12 cellular contexts compared by ENCODE assay signal in genomic region chr3:186099178-186099577, GRCh38. TPM values are rescaled to one million over a fixed set of nuclear protein-coding genes. Genes with fewer than 3 reads are reported as not detected.
A peak's percentile ranks its signal among the peaks of the same experiment; 100 is the strongest.
DNase-seq lines count a peak whose midpoint lies in the region; ATAC-seq, FAIRE-seq and TF ChIP-seq lines count a peak whose summit lies in the region.
"Had no signal": no experiment of that assay in that cellular context is flagged by ENCODE, and none has a peak within 500 bp of the region (broad histone marks: within the 10 kb centered on the region; RNA-seq: fewer than 3 reads in every experiment).

No MANE protein-coding gene starts in this region.

- TF ChIP-seq CTCF in HepG2 (CRISPR knock-in tag; IDR thresholded peaks at IDR 0.05) (no peak), right lobe of liver (IDR thresholded peaks at IDR 0.05) (no peak), astrocyte (IDR thresholded peaks at IDR 0.05; ENCODE audit: insufficient read depth, low read depth, low read length) (no peak)

- H3K27me3 ChIP-seq in HepG2 (ENCODE audit: control insufficient read depth in 1 of 2, insufficient read depth in 2 of 2, low read length in 2 of 2) (no peaks in the 10 kb centered on the region), right lobe of liver (no peaks in the 10 kb centered on the region), astrocyte (ENCODE audit: insufficient read depth, low read length) (no peaks in the 10 kb centered on the region)

- peak overlapping the region; percentile 17 for H3K4me3 Mint-ChIP-seq in astrocyte (ENCODE audit: unreplicated experiment)

- H3K9me3 ChIP-seq in HepG2 (ENCODE audit: low read length) (no peaks in the 10 kb centered on the region), right lobe of liver (no peaks in the 10 kb centered on the region), astrocyte (ENCODE audit: insufficient read depth, low read depth, low read length) (no peaks in the 10 kb centered on the region)

- H3K36me3 ChIP-seq in HepG2 (replicated peaks in 1 of 2; ENCODE audit: control insufficient read depth in 1 of 2, insufficient read depth in 2 of 2, low read length in 2 of 2) (peaks cover 4 to 31% of the 10 kb centered on the region in 2 experiments; a peak in 4 of 5 replicates), right lobe of liver (no peaks in the 10 kb centered on the region), astrocyte (ENCODE audit: insufficient read depth, low read length) (peaks cover 4% of the 10 kb centered on the region)

- peaks cover 12% of the 10 kb centered on the region for H3K36me3 Mint-ChIP-seq in astrocyte (ENCODE audit: low read depth, unreplicated experiment)

- ATAC-seq in HepG2 (no peak), right lobe of liver (no peak), GM21360 (IDR thresholded peaks at IDR 0.05; ENCODE audit: unreplicated experiment) (no peak), HG03432 (IDR thresholded peaks at IDR 0.05; ENCODE audit: unreplicated experiment) (no peak), GM19351 (IDR thresholded peaks at IDR 0.05; ENCODE audit: unreplicated experiment) (no peak)

- no peak for TF ChIP-seq EP300 in HepG2 (IDR thresholded peaks at IDR 0.05; ENCODE audit: low read depth in 2 of 2, low read length in 2 of 2)
- no peak for TF ChIP-seq EP300 in HepG2 (CRISPR knock-in tag; IDR thresholded peaks at IDR 0.05; ENCODE audit: borderline replicate concordance)

- BruUV-seq in HepG2 (replicated peaks; lab: Mats Ljungman, UMichigan): no TSS peak

- FAIRE-seq in HepG2 (lab: Jason Lieb, UNC): no peak
- FAIRE-seq in astrocyte (lab: Jason Lieb, UNC): no peak
- FAIRE-seq in GM19239 (lab: Jason Lieb, UNC): no peak
- FAIRE-seq: islet of Langerhans had no signal

- intact Hi-C loops in HepG2 (cut with micrococcal nuclease; ENCODE audit: unreplicated experiment): loop anchor here (10.0 kb wide), 1 partner anchor 114 kb away; no protein-coding TSS in a partner anchor
- intact Hi-C loops in right lobe of liver (cut with DNase I): loop anchor here in 1 of 2 donors (5.0 kb wide), 1 partner anchor 143 kb away; no protein-coding TSS in a partner anchor

- H3K9me3 Mint-ChIP-seq in astrocyte (ENCODE audit: unreplicated experiment): no peaks in the 10 kb centered on the region

- peak overlapping the region; percentile 88 for H3K4me2 ChIP-seq in HepG2 (ENCODE audit: low read depth, low read length)
- H3K4me2 ChIP-seq in astrocyte (ENCODE audit: low read length): peak overlapping the region; percentile 87

- no peak for TF ChIP-seq RAD21 in HepG2 (CRISPR knock-in tag; IDR thresholded peaks at IDR 0.05)

- DNase-seq in HepG2 (ENCODE audit: low spot score) (no peak), right lobe of liver (no peak), astrocyte (ENCODE audit: low read depth) (peak; percentile 55), kidney tubule cell (ENCODE audit: low spot score) (peak; percentile 64), GM19239 (ENCODE audit: insufficient read length, low spot score) (no peak)
- DNase-seq: activated gamma-delta T cell; NK-92 treated with Interleukin-12 subunit alpha and Interleukin-12 subunit beta, amount 100 ng/mL, for 24 hours had no signal

- H2AFZ ChIP-seq in HepG2 (ENCODE audit: low read length) (no peak overlapping the region), astrocyte (ENCODE audit: low read depth, low read length) (no peak overlapping the region)

- CTCF ChIA-PET in HepG2 (lab: Yijun Ruan, JAX; ENCODE audit: low intra/inter-chr PET ratio, low total read pairs): no interaction called here

- TF ChIP-seq POLR2A in HepG2 (IDR thresholded peaks at IDR 0.05; ENCODE audit: insufficient read depth in 1 of 2, low read depth in 2 of 2, low read length in 2 of 2) (0 out of 4 replicates have a peak, but pooled peaks of 1 of the 2 experiments have one; percentile 7), right lobe of liver (IDR thresholded peaks at IDR 0.05) (no peak)

- in situ Hi-C loops in HepG2 (cut with HindIII; ENCODE audit: extremely low pct_ligation_motif_present, low pct_unique_long_range_greater_than_20kb): no loop called here

- H3K79me2 ChIP-seq in HepG2 (ENCODE audit: insufficient read depth, low read length) (peaks cover 59% of the 10 kb centered on the region), astrocyte (ENCODE audit: insufficient read depth, low read length) (peaks cover 4% of the 10 kb centered on the region)

- H3K9ac ChIP-seq in HepG2 (ENCODE audit: insufficient read depth, low read depth, low read length) (no peak overlapping the region), astrocyte (ENCODE audit: low read length) (peak overlapping the region; percentile 37)

- H3K4me3 ChIP-seq in HepG2 (replicated peaks in 1 of 3; ENCODE audit: insufficient read depth in 1 of 3, low read depth in 2 of 3, low read length in 3 of 3) (peak overlapping the region in 2 of 3 experiments; percentile 44 to 69; a peak in 2 of 6 replicates), right lobe of liver (no peak overlapping the region), astrocyte (ENCODE audit: insufficient read depth, low read depth, low read length) (no peak overlapping the region)

- H3K27ac ChIP-seq in HepG2 (ENCODE audit: extremely low read length, insufficient read depth, low read length) (peak overlapping the region; percentile 85), right lobe of liver (no peak overlapping the region), astrocyte (ENCODE audit: low read depth, low read length) (no peak overlapping the region)
- H3K27ac ChIP-seq: C4-2B had no signal

- peaks cover 51% of the 10 kb centered on the region for H3K4me1 Mint-ChIP-seq in astrocyte (ENCODE audit: low read depth, unreplicated experiment)

- POLR2A ChIA-PET in HepG2 (lab: Yijun Ruan, JAX): interaction anchor here (1.2 to 3.7 kb wide), 3 partner anchors 11 to 144 kb away, joined by 3 to 110 read pairs (median 4); partner anchors contain the start of gene ETV5

- H3K27ac Mint-ChIP-seq in astrocyte (ENCODE audit: unreplicated experiment): peak overlapping the region; percentile 5

- WGBS in HepG2 (ENCODE audit: low lambda C conversion rate): 74% methylated on average over 5 of the region's 5 CpGs
- 72% methylated on average over 3 of the region's 5 CpGs for WGBS in right lobe of liver (ENCODE audit: insufficient coverage, low coverage, low lambda C conversion rate, missing lambda C conversion rate)

- H4K20me1 ChIP-seq in HepG2 (ENCODE audit: insufficient read depth, low read length): peaks cover 12% of the 10 kb centered on the region; the same call in 1 of the 2 replicates
- peaks cover 41% of the 10 kb centered on the region for H4K20me1 ChIP-seq in astrocyte (ENCODE audit: insufficient read depth, low read length)

- H3K4me1 ChIP-seq in HepG2 (ENCODE audit: insufficient read depth, low read length) (peaks cover 88% of the 10 kb centered on the region), right lobe of liver (peaks cover 0 to 33% (median 4%) of the 10 kb centered on the region in 4 donors), astrocyte (ENCODE audit: insufficient read depth, low read length) (peaks cover 38% of the 10 kb centered on the region)

- H3K27me3 Mint-ChIP-seq in astrocyte (ENCODE audit: low read depth, unreplicated experiment): no peaks in the 10 kb centered on the region

TF ChIP-seq in HepG2, 621 proteins besides CTCF, POLR2A, EP300 and RAD21 (continues in another document):
- TF ChIP-seq ZNF547 (CRISPR knock-in tag; IDR thresholded peaks at IDR 0.05) (0 out of 2 replicates have a peak, but pooled peaks have one; percentile 12), ZNF574 (CRISPR knock-in tag; IDR thresholded peaks at IDR 0.05) (no peak)

RNA-seq across cellular contexts. Expression of gene ETV5, which starts 9.7 kb away (rescaled TPM):
- total RNA-seq in HepG2 (2016; rRNA removed; fragmentation: Illumina TruSeq; extraction: Trizol) (52.9 and 60.0 TPM in 2 replicates), right lobe of liver (10 to 100 TPM in 2 of 6 experiments, 1 to 10 TPM in 4; 4.5 to 15.4 (median 8.2) TPM), astrocyte (55.3 and 58.3 TPM in 2 replicates)
- total RNA-seq in HepG2 (2016; cell fraction: cytosol; rRNA removed; fragmentation: Illumina TruSeq; extraction: Trizol; ENCODE audit: low read depth): 27.8 and 54.7 TPM in 2 replicates
- 49.8 and 52.0 TPM in 2 replicates for total RNA-seq in HepG2 (2016; cell fraction: insoluble cytoplasmic fraction; rRNA removed; fragmentation: Illumina TruSeq; extraction: Trizol)
- total RNA-seq in HepG2 (2016; cell fraction: membrane; rRNA removed; fragmentation: Illumina TruSeq; extraction: Trizol): 37.5 and 57.5 TPM in 2 replicates
- total RNA-seq in HepG2 (2016; cell fraction: nucleus; rRNA removed; fragmentation: Illumina TruSeq; extraction: Trizol): 44.1 and 46.9 TPM in 2 replicates
- 42.3 and 57.2 TPM in 2 replicates for polyA plus RNA-seq in HepG2 (2011; rRNA removed)
- 34.8 and 41.1 TPM in 2 replicates for polyA plus RNA-seq in HepG2 (2011; cell fraction: cytosol; rRNA removed)
- polyA plus RNA-seq in HepG2 (2011; cell fraction: nucleus; rRNA removed): 45.2 and 55.0 TPM in 2 replicates
- polyA plus RNA-seq in HepG2 (2012): 46.8 and 64.1 TPM in 2 replicates
- polyA plus RNA-seq in HepG2 (2016; cell fraction: cytosol; fragmentation: Illumina TruSeq; extraction: Trizol; ENCODE audit: low read depth): 29.3 and 46.0 TPM in 2 replicates
- polyA plus RNA-seq in HepG2 (2016; cell fraction: insoluble cytoplasmic fraction; fragmentation: Illumina TruSeq; extraction: Trizol; ENCODE audit: low read depth): 50.0 and 52.3 TPM in 2 replicates
- 21.9 and 34.1 TPM in 2 replicates for polyA plus RNA-seq in HepG2 (2016; cell fraction: membrane; fragmentation: Illumina TruSeq; extraction: Trizol; ENCODE audit: low read depth)
- 33.7 and 38.9 TPM in 2 replicates for polyA plus RNA-seq in HepG2 (2016; cell fraction: nucleus; fragmentation: Illumina TruSeq; extraction: Trizol; ENCODE audit: insufficient read depth, low read depth)
- polyA minus RNA-seq in HepG2 (2011; rRNA and poly(A)+ RNA removed; ENCODE audit: low replicate concordance): 3.4 and 180 TPM in 2 replicates
- 63.8 and 68.6 TPM in 2 replicates for polyA minus RNA-seq in HepG2 (2011; cell fraction: cytosol; rRNA and poly(A)+ RNA removed)
- polyA minus RNA-seq in HepG2 (2011; cell fraction: nucleus; rRNA and poly(A)+ RNA removed): 116 and 144 TPM in 2 replicates

Comparison
In these comparisons a context has a peak if more than half of its experiments do, and no peak if none do; other contexts are left out.
1. H3K4me3 ChIP-seq: peak in HepG2 (2 of 3); none in right lobe of liver (0 of 3) and astrocyte (single experiment).
2. DNase-seq: peak in astrocyte (single experiment) and kidney tubule cell (single experiment); none in HepG2 (single experiment), right lobe of liver (0 of 3) and GM19239 (single experiment).